In genomic region chr1:21659099-21659923, GRCh38 we compare ENCODE assay signal across 8 cellular contexts. TPM values are rescaled to one million over a fixed set of nuclear protein-coding genes. Genes with fewer than 3 reads are reported as not detected.
DNase-seq lines count a peak whose midpoint lies in the region; ATAC-seq and TF ChIP-seq lines count a peak whose summit lies in the region.

No MANE protein-coding gene starts in this region.

- ATAC-seq in lower lobe of right lung = peak; percentile 87 to 95

- no peaks in the 10 kb centered on the region for H3K36me3 ChIP-seq in BLaER1
- H3K36me3 ChIP-seq in lower lobe of right lung = no peaks in the 10 kb centered on the region

- H3K27me3 Mint-ChIP-seq in activated CD4-positive, alpha-beta memory T cell treated with anti-CD3 and anti-CD28 coated beads for 36 hours = peaks cover 18% of the 10 kb centered on the region

- H3K27ac Mint-ChIP-seq in activated CD4-positive, alpha-beta memory T cell treated with anti-CD3 and anti-CD28 coated beads for 36 hours = no peak overlapping the region

- POLR2A ChIA-PET in HEK293T (lab: Yijun Ruan, JAX) = no interaction called here
- POLR2A ChIA-PET in activated CD4-positive, alpha-beta memory T cell treated with anti-CD3 and anti-CD28 coated beads for 36 hours (lab: Charles Lee) = interaction anchor here (0.7 kb wide), 1 partner anchor 124 kb away, joined by 3 read pairs; the partner anchor contains the start of gene USP48

- H4K20me1 ChIP-seq in BLaER1 = peaks cover 69% of the 10 kb centered on the region

- H3K4me3 ChIP-seq in BLaER1 (peak overlapping the region; percentile 60), lower lobe of right lung (peak overlapping the region; percentile 1)

- H3K36me3 Mint-ChIP-seq in activated CD4-positive, alpha-beta memory T cell treated with anti-CD3 and anti-CD28 coated beads for 36 hours = no peaks in the 10 kb centered on the region

- CTCF ChIA-PET in HEK293T (lab: Yijun Ruan, JAX) = interaction anchor here (0.7 to 1.7 kb wide), 5 partner anchors 10 to 300 kb away, joined by 3 to 6 read pairs (median 4); partner anchors contain the start of gene RAP1GAP
- CTCF ChIA-PET in activated CD4-positive, alpha-beta memory T cell treated with anti-CD3 and anti-CD28 coated beads for 36 hours (lab: Charles Lee) = interaction anchor here (0.6 to 1.8 kb wide), 14 partner anchors 10 to 390 kb away, joined by 3 to 6 read pairs (median 4); partner anchors contain the start of gene RAP1GAP

- peak overlapping the region; percentile 94 for H3K4me2 ChIP-seq in BLaER1

- TF ChIP-seq CTCF in lower lobe of right lung (IDR thresholded peaks at IDR 0.05) = peak; percentile 88

- H3K4me3 Mint-ChIP-seq in activated CD4-positive, alpha-beta memory T cell treated with anti-CD3 and anti-CD28 coated beads for 36 hours = peak overlapping the region; percentile 49

- H3K4me1 Mint-ChIP-seq in activated CD4-positive, alpha-beta memory T cell treated with anti-CD3 and anti-CD28 coated beads for 36 hours (ENCODE audit: low read depth) = peaks cover 4% of the 10 kb centered on the region

- intact Hi-C loops in activated CD4-positive, alpha-beta memory T cell treated with anti-CD3 and anti-CD28 coated beads for 36 hours (cut with micrococcal nuclease) = loop anchor here (1.0 to 5.0 kb wide), 6 partner anchors 11 to 303 kb away; partner anchors contain the start of genes ALPL and USP48
- intact Hi-C loops in lower lobe of right lung (cut with DNase I) = no loop called here

- no peaks in the 10 kb centered on the region for H3K9me3 ChIP-seq in BLaER1
- no peaks in the 10 kb centered on the region for H3K9me3 ChIP-seq in lower lobe of right lung

- H3K4me1 ChIP-seq in BLaER1 (peaks cover 17% of the 10 kb centered on the region), lower lobe of right lung (no peaks in the 10 kb centered on the region)

- peak; percentile 90 for DNase-seq in HEK293T (ENCODE audit: extremely low spot score)
- peak; percentile 17 for DNase-seq in NCI-H526 treated with DMSO at 0.1 percent for 48 hours (lab: John Stamatoyannopoulos, UW)
- peak; percentile 87 for DNase-seq in activated CD4-positive, alpha-beta memory T cell treated with anti-CD3 and anti-CD28 coated beads for 36 hours
- DNase-seq in ecto neural progenitor cell (ENCODE audit: low spot score) = peak; percentile 94
- peak; percentile 90 for DNase-seq in lower lobe of right lung
- peak; percentile 31 for DNase-seq in stimulated activated CD8-positive, alpha-beta memory T cell treated with anti-CD3 and anti-CD28 coated beads, Interleukin-12 subunit alpha, Interleukin-12 subunit beta, amount 100 ng/mL, for 24 hours (ENCODE audit: extremely low read depth)
- DNase-seq in SW 1271 (lab: John Stamatoyannopoulos, UW) = no peak

- H3K27ac ChIP-seq in BLaER1 (no peak overlapping the region), lower lobe of right lung (no peak overlapping the region)

- H3K9ac ChIP-seq in BLaER1 = no peak overlapping the region

- H3K27me3 ChIP-seq in BLaER1 (peaks cover 6% of the 10 kb centered on the region; the same call in 1 of the 2 replicates), lower lobe of right lung (ENCODE audit: low read depth) (peaks cover 11% of the 10 kb centered on the region)

- H3K9me3 Mint-ChIP-seq in activated CD4-positive, alpha-beta memory T cell treated with anti-CD3 and anti-CD28 coated beads for 36 hours = no peaks in the 10 kb centered on the region

TF ChIP-seq in HEK293T, 16 proteins besides CTCF, POLR2A, EP300 and RAD21:
- TF ChIP-seq ELF4 (IDR thresholded peaks at IDR 0.05) (no peak), FOXA1 (IDR thresholded peaks at IDR 0.05) (no peak), NFRKB (IDR thresholded peaks at IDR 0.05) (no peak), FOXK2 (IDR thresholded peaks at IDR 0.05) (no peak), CTBP1 (IDR thresholded peaks at IDR 0.05; ENCODE audit: borderline replicate concordance) (no peak), TARDBP (IDR thresholded peaks at IDR 0.05) (no peak), ARNT (IDR thresholded peaks at IDR 0.05) (no peak), PKNOX1 (IDR thresholded peaks at IDR 0.05) (no peak), HDGF (IDR thresholded peaks at IDR 0.05; ENCODE audit: borderline replicate concordance) (no peak), SUZ12 (IDR thresholded peaks at IDR 0.05) (no peak), SP1 (IDR thresholded peaks at IDR 0.05) (no peak), ZNF384 (IDR thresholded peaks at IDR 0.05) (no peak), FOXM1 (IDR thresholded peaks at IDR 0.05; ENCODE audit: borderline replicate concordance) (no peak)

RNA-seq across cellular contexts. Expression of gene RAP1GAP, which starts 9.8 kb away (rescaled TPM):
- 1 to 10 TPM; 1.1 to 1.7 TPM for total RNA-seq in activated CD4-positive, alpha-beta memory T cell treated with anti-CD3 and anti-CD28 coated beads for 36 hours
- total RNA-seq in lower lobe of right lung = 33.7 TPM

Comparison
In these comparisons a context has a peak if more than half of its experiments do, and no peak if none do; other contexts are left out.
1. DNase-seq: peak in HEK293T (single experiment), NCI-H526 treated with DMSO at 0.1 percent for 48 hours (single experiment), activated CD4-positive, alpha-beta memory T cell treated with anti-CD3 and anti-CD28 coated beads for 36 hours (single experiment), ecto neural progenitor cell (single experiment), lower lobe of right lung (single experiment) and stimulated activated CD8-positive, alpha-beta memory T cell treated with anti-CD3 and anti-CD28 coated beads, Interleukin-12 subunit alpha, Interleukin-12 subunit beta, amount 100 ng/mL, for 24 hours (single experiment); none in SW 1271 (0 of 2).
2. RNA of gene RAP1GAP, which starts 9.8 kb away (total RNA-seq): 33.7 TPM in lower lobe of right lung (single experiment); 1.1 to 1.7 TPM in activated CD4-positive, alpha-beta memory T cell treated with anti-CD3 and anti-CD28 coated beads for 36 hours; every median in the first group is over 10 times any median in the second.